10 cellular contexts compared by ENCODE assay signal in genomic region chr11:76615950-76616349, GRCh38. TPM values are rescaled to one million over a fixed set of nuclear protein-coding genes. Genes with fewer than 3 reads are reported as not detected.
DNase-seq lines count a peak whose midpoint lies in the region; ATAC-seq, FAIRE-seq and TF ChIP-seq lines count a peak whose summit lies in the region.
"Had no signal": no experiment of that assay in that cellular context is flagged by ENCODE, and none has a peak within 500 bp of the region (broad histone marks: within the 10 kb centered on the region; RNA-seq: fewer than 3 reads in every experiment).

No MANE protein-coding gene starts in this region.

- no peak overlapping the region for H3K4me3 ChIP-seq in lower lobe of right lung
- no peak overlapping the region for H3K4me3 ChIP-seq in uterus

- H3K27me3 ChIP-seq in lower lobe of right lung (ENCODE audit: low read depth) (no peaks in the 10 kb centered on the region), uterus (no peaks in the 10 kb centered on the region)

- TF ChIP-seq CTCF in lower lobe of right lung (IDR thresholded peaks at IDR 0.05) = no peak
- TF ChIP-seq CTCF in uterus (IDR thresholded peaks at IDR 0.05) = no peak

- H3K36me3 ChIP-seq in lower lobe of right lung (no peaks in the 10 kb centered on the region), uterus (no peaks in the 10 kb centered on the region)

- H3K27ac ChIP-seq in lower lobe of right lung (peak overlapping the region; percentile 72), uterus (peak overlapping the region; percentile 50 to 84)
- H3K27ac ChIP-seq: 22Rv1 had no signal

- POLR2A ChIA-PET in HEK293T (lab: Yijun Ruan, JAX) = no interaction called here

- H3K9me3 ChIP-seq in lower lobe of right lung = no peaks in the 10 kb centered on the region
- no peaks in the 10 kb centered on the region for H3K9me3 ChIP-seq in uterus

- DNase-seq in NCI-H2081 (lab: John Stamatoyannopoulos, UW) (peak; percentile 15 to 50), NCI-H2081 treated with DMSO at 0.1 percent for 48 hours (lab: John Stamatoyannopoulos, UW) (no peak), dermis blood vessel endothelial cell (peak; percentile 92), lower lobe of right lung (no peak), uterus (peak in 1 of 2 donors; percentile 76), HTR-8/SVneo (ENCODE audit: insufficient read length, low spot score) (no peak), NCI-H146 (lab: John Stamatoyannopoulos, UW) (no peak), HEK293T (ENCODE audit: extremely low spot score) (no peak)
- DNase-seq: NCI-H1417 treated with DMSO at 0.1 percent for 48 hours had no signal

- CTCF ChIA-PET in HEK293T (lab: Yijun Ruan, JAX) = no interaction called here

- FAIRE-seq in HTR-8/SVneo (lab: Jason Lieb, UNC) = no peak

- TF ChIP-seq POLR2A in uterus (IDR thresholded peaks at IDR 0.05) = no peak

- intact Hi-C loops in lower lobe of right lung (cut with DNase I) (no loop called here), uterus (cut with DNase I; ENCODE audit: low total_unique reads) (no loop called here)

- H3K4me1 ChIP-seq in lower lobe of right lung (peaks cover 24% of the 10 kb centered on the region), uterus (peaks cover 0 to 3% of the 10 kb centered on the region in 2 donors)

- peak; percentile 36 to 53 for ATAC-seq in lower lobe of right lung

TF ChIP-seq in HEK293T, 16 proteins besides CTCF, POLR2A, EP300 and RAD21:
- TF ChIP-seq FOXM1 (IDR thresholded peaks at IDR 0.05; ENCODE audit: borderline replicate concordance) (no peak), BHLHE40 (IDR thresholded peaks at IDR 0.05; ENCODE audit: borderline replicate concordance) (no peak), SP1 (IDR thresholded peaks at IDR 0.05) (no peak), SUZ12 (IDR thresholded peaks at IDR 0.05) (no peak), FOXA1 (IDR thresholded peaks at IDR 0.05) (no peak), NFRKB (IDR thresholded peaks at IDR 0.05) (no peak), FOXK2 (IDR thresholded peaks at IDR 0.05) (no peak), ARNT (IDR thresholded peaks at IDR 0.05) (no peak), ZNF384 (IDR thresholded peaks at IDR 0.05) (no peak), ELF4 (IDR thresholded peaks at IDR 0.05) (no peak), TARDBP (IDR thresholded peaks at IDR 0.05) (no peak), CTBP1 (IDR thresholded peaks at IDR 0.05; ENCODE audit: borderline replicate concordance) (no peak), PKNOX1 (IDR thresholded peaks at IDR 0.05) (no peak), HDGF (IDR thresholded peaks at IDR 0.05; ENCODE audit: borderline replicate concordance) (no peak), L3MBTL2 (conservative IDR thresholded peaks at IDR 0.05) (no peak), LEF1 (IDR thresholded peaks at IDR 0.05; ENCODE audit: borderline replicate concordance) (no peak)

RNA-seq across cellular contexts. Expression of gene LRRC32, which starts 54.6 kb away (rescaled TPM):
- 80.8 and 98.6 TPM in 2 replicates for total RNA-seq in dermis blood vessel endothelial cell
- total RNA-seq in lower lobe of right lung = 121 TPM
- 100 to 1,000 TPM in 1 of 4 donors, 10 to 100 TPM in 2, 1 to 10 TPM in 1; 10.0 to 121 (median 17.5) TPM for total RNA-seq in uterus

Comparison
In these comparisons a context has a peak if more than half of its experiments do, and no peak if none do; other contexts are left out.
1. DNase-seq: peak in NCI-H2081 (2 of 2) and dermis blood vessel endothelial cell (single experiment); none in NCI-H2081 treated with DMSO at 0.1 percent for 48 hours (single experiment), lower lobe of right lung (single experiment), HTR-8/SVneo (single experiment), NCI-H146 (single experiment) and HEK293T (single experiment).